35 cellular contexts compared by ENCODE assay signal in genomic region chr19:54073829-54074228, GRCh38. TPM values are rescaled to one million over a fixed set of nuclear protein-coding genes. Genes with fewer than 3 reads are reported as not detected.
"Had no signal": no experiment of that assay in that cellular context is flagged by ENCODE, and none has a peak within 500 bp of the region (broad histone marks: within the 10 kb centered on the region; RNA-seq: fewer than 3 reads in every experiment).

No MANE protein-coding gene starts in this region.

- H3K27me3 Mint-ChIP-seq: stimulated activated naive CD8-positive, alpha-beta T cell treated with anti-CD3 and anti-CD28 coated beads, Interleukin-15, Interleukin-2, amounts not matched to agents 100 ng/mL and 50 ng/mL, for 24 hours had no signal

- H3K4me2 ChIP-seq: neural progenitor cell, smooth muscle cell had no signal

- ATAC-seq: natural killer cell; psoas muscle; right cardiac atrium; sciatic nerve; stimulated activated memory B cell treated with anti-CD40 and anti-IgM and Interleukin-4, amounts not matched to agents 10 μg/mL and 1 μg/mL and 100 μg/mL, for 72 hours had no signal

- H3K27me3 ChIP-seq: neural progenitor cell, ovary, stomach, thyroid gland, tibial nerve, upper lobe of left lung, vagina had no signal

- H3K4me3 Mint-ChIP-seq: natural killer cell; nephron; neural progenitor cell; stimulated activated memory B cell treated with anti-CD40 and anti-IgM and Interleukin-4, amounts not matched to agents 10 μg/mL and 1 μg/mL and 100 μg/mL, for 72 hours; stimulated activated naive CD8-positive, alpha-beta T cell treated with anti-CD3 and anti-CD28 coated beads, Interleukin-15, Interleukin-2, amounts not matched to agents 100 ng/mL and 50 ng/mL, for 24 hours had no signal

- FAIRE-seq: urothelium cell line had no signal

- H3K27ac Mint-ChIP-seq: natural killer cell; nephron; neural progenitor cell; progenitor cell of endocrine pancreas; stimulated activated memory B cell treated with anti-CD40 and anti-IgM and Interleukin-4, amounts not matched to agents 10 μg/mL and 1 μg/mL and 100 μg/mL, for 72 hours; stimulated activated naive CD8-positive, alpha-beta T cell treated with anti-CD3 and anti-CD28 coated beads, Interleukin-15, Interleukin-2, amounts not matched to agents 100 ng/mL and 50 ng/mL, for 24 hours had no signal

- H3K9me3 Mint-ChIP-seq: natural killer cell; stimulated activated naive CD8-positive, alpha-beta T cell treated with anti-CD3 and anti-CD28 coated beads, Interleukin-15, Interleukin-2, amounts not matched to agents 100 ng/mL and 50 ng/mL, for 24 hours had no signal

- DNase-seq: natural killer cell; occipital lobe; ovary; psoas muscle; right cardiac atrium; spleen; stimulated activated CD4-positive, alpha-beta T cell treated with anti-CD3 and anti-CD28 coated beads, Interleukin-12 subunit alpha, Interleukin-12 subunit beta, amount 100 ng/mL, for 4 hours; stimulated activated CD4-positive, alpha-beta T cell treated with anti-CD3 and anti-CD28 coated beads, Interleukin-1b, Interleukin-23, amount 100 ng/mL, for 48 hours; stimulated activated CD4-positive, alpha-beta T cell treated with anti-CD3 and anti-CD28 coated beads, Interleukin-4, amount 100 ng/mL, for 1 hour; stimulated activated CD4-positive, alpha-beta T cell treated with anti-CD3 and anti-CD28 coated beads, Interleukin-4, amount 100 ng/mL, for 4 hours; stimulated activated CD8-positive, alpha-beta memory T cell treated with anti-CD3 and anti-CD28 coated beads, Interleukin-4, amount 100 ng/mL, for 48 hours; stimulated activated naive CD4-positive, alpha-beta T cell treated with Interleukin-2 at 50 U/mL for 16 hours; stomach; thyroid gland; trophoblast cell; upper lobe of left lung had no signal

- H3K4me3 ChIP-seq: neural progenitor cell, ovary, psoas muscle, skin epidermis, smooth muscle cell, spleen, stomach, thoracic aorta, thyroid gland, tibial nerve, upper lobe of left lung, vagina had no signal

- H3K4me1 Mint-ChIP-seq: natural killer cell; nephron; neural progenitor cell; stimulated activated memory B cell treated with anti-CD40 and anti-IgM and Interleukin-4, amounts not matched to agents 10 μg/mL and 1 μg/mL and 100 μg/mL, for 72 hours had no signal

- H2AFZ ChIP-seq: neural progenitor cell, parathyroid adenoma had no signal

- H3K9ac ChIP-seq: neural progenitor cell, parathyroid adenoma had no signal

- H3K4me1 ChIP-seq: neural progenitor cell, parathyroid adenoma, psoas muscle, stomach, thyroid gland, tibial nerve, upper lobe of left lung, vagina had no signal

- H3K36me3 ChIP-seq: neural progenitor cell, ovary, spleen, stomach, thoracic aorta, thyroid gland, tibial nerve, upper lobe of left lung, vagina had no signal

- H3K9me3 ChIP-seq: ovary, thoracic aorta, thyroid gland, vagina had no signal

- H3K27ac ChIP-seq: neural progenitor cell, ovary, parathyroid adenoma, psoas muscle, skin epidermis, spleen, stomach, thoracic aorta, thyroid gland, tibial nerve, upper lobe of left lung, vagina had no signal

- H3K79me2 ChIP-seq: parathyroid adenoma had no signal

- H3K36me3 Mint-ChIP-seq: natural killer cell, neural progenitor cell had no signal

RNA-seq across cellular contexts. Expression of gene TARM1, which starts 7.3 kb away (rescaled TPM):
- total RNA-seq: natural killer cell, occipital lobe, osteoblast, ovary, progenitor cell of endocrine pancreas, psoas muscle, renal cortical epithelial cell, right cardiac atrium, sciatic nerve, smooth muscle cell, stomach, subcutaneous adipose tissue, temporal lobe, thoracic aorta, thyroid gland, tibial nerve, upper lobe of left lung, ureter, vagina had no signal
- polyA plus RNA-seq: neural cell, ovary, psoas muscle, right cardiac atrium, smooth muscle cell, spleen, stomach had no signal

RNA-seq across cellular contexts. Expression of gene VSTM1, which starts 10.1 kb away (rescaled TPM):
- total RNA-seq: occipital lobe, osteoblast, ovary, progenitor cell of endocrine pancreas, psoas muscle, renal cortical epithelial cell, right cardiac atrium, smooth muscle cell, stomach, subcutaneous adipose tissue, temporal lobe, thoracic aorta, thyroid gland, tibial nerve, ureter, vagina had no signal
- polyA plus RNA-seq: neural cell, ovary, psoas muscle, right cardiac atrium, smooth muscle cell, stomach had no signal

RNA-seq across cellular contexts. Expression of gene OSCAR, which starts 26.8 kb away (rescaled TPM):
- total RNA-seq: progenitor cell of endocrine pancreas, smooth muscle cell, temporal lobe had no signal
